In genomic region chr6:63795006-63795405, GRCh38 we compare ENCODE assay signal across 20 cellular contexts.
DNase-seq lines count a peak whose midpoint lies in the region; FAIRE-seq and TF ChIP-seq lines count a peak whose summit lies in the region.
"Had no signal": no experiment of that assay in that cellular context is flagged by ENCODE, and none has a peak within 500 bp of the region (broad histone marks: within the 10 kb centered on the region; RNA-seq: fewer than 3 reads in every experiment).

No MANE protein-coding gene starts in this region.

- H3K4me1 Mint-ChIP-seq in osteocyte (ENCODE audit: unreplicated experiment) (no peaks in the 10 kb centered on the region), progenitor cell of endocrine pancreas (ENCODE audit: low read depth) (peaks cover 1% of the 10 kb centered on the region)

- H3K4me3 Mint-ChIP-seq in osteocyte (ENCODE audit: unreplicated experiment) (no peak overlapping the region), progenitor cell of endocrine pancreas (ENCODE audit: low read depth) (no peak overlapping the region)
- H3K4me3 Mint-ChIP-seq: CD4-positive, alpha-beta T cell had no signal

- no peaks in the 10 kb centered on the region for H3K27me3 ChIP-seq in A673 (replicated peaks; ENCODE audit: insufficient read depth, low read depth, low read length, poor library complexity)
- H3K27me3 ChIP-seq: BE2C had no signal

- intact Hi-C loops in A673 (cut with micrococcal nuclease; ENCODE audit: unreplicated experiment) = no loop called here

- no peaks in the 10 kb centered on the region for H3K9me3 ChIP-seq in A673 (ENCODE audit: low read depth, low read length, poor library complexity, severe bottlenecking)
- H3K9me3 ChIP-seq: BE2C had no signal

- H3K9me3 Mint-ChIP-seq in osteocyte (ENCODE audit: unreplicated experiment) = no peaks in the 10 kb centered on the region
- no peaks in the 10 kb centered on the region for H3K9me3 Mint-ChIP-seq in progenitor cell of endocrine pancreas (ENCODE audit: low read depth)
- H3K9me3 Mint-ChIP-seq: CD4-positive, alpha-beta T cell had no signal

- CTCF ChIA-PET in A673 (lab: Charles Lee) = no interaction called here

- peaks cover 25% of the 10 kb centered on the region for H3K27me3 Mint-ChIP-seq in osteocyte (ENCODE audit: unreplicated experiment)
- peaks cover 30% of the 10 kb centered on the region for H3K27me3 Mint-ChIP-seq in progenitor cell of endocrine pancreas

- TF ChIP-seq CTCF in A673 (conservative IDR thresholded peaks at IDR 0.05; ENCODE audit: low read depth, low read length) (no peak), D721Med (IDR thresholded peaks at IDR 0.05; ENCODE audit: insufficient read depth, missing control alignments) (no peak), osteocyte (IDR thresholded peaks at IDR 0.05) (no peak), progenitor cell of endocrine pancreas (IDR thresholded peaks at IDR 0.05; ENCODE audit: unreplicated experiment) (no peak)

- H3K36me3 Mint-ChIP-seq in osteocyte (ENCODE audit: unreplicated experiment) (no peaks in the 10 kb centered on the region), progenitor cell of endocrine pancreas (ENCODE audit: insufficient read depth) (no peaks in the 10 kb centered on the region)

- no peak overlapping the region for H3K27ac ChIP-seq in A673 (ENCODE audit: low read depth, low read length, poor library complexity, severe bottlenecking)
- H3K27ac ChIP-seq: PC-9 had no signal

- FAIRE-seq in D721Med (lab: Jason Lieb, UNC) = peak; percentile 94
- FAIRE-seq: H1 had no signal

- H3K4me1 ChIP-seq in A673 (ENCODE audit: insufficient read depth, low read length, poor library complexity, severe bottlenecking) = peaks cover 22% of the 10 kb centered on the region
- H3K4me1 ChIP-seq: BE2C had no signal

- POLR2A ChIA-PET in A673 (lab: Charles Lee; ENCODE audit: low non-redundant PET) = no interaction called here

- BruUV-seq in A673 (replicated peaks; lab: Mats Ljungman, UMichigan) = no TSS peak

- H3K27ac Mint-ChIP-seq in osteocyte (ENCODE audit: unreplicated experiment) (no peak overlapping the region), progenitor cell of endocrine pancreas (no peak overlapping the region)
- H3K27ac Mint-ChIP-seq: CD4-positive, alpha-beta T cell had no signal

- DNase-seq in A673 (ENCODE audit: low spot score) = peak; percentile 66
- no peak for DNase-seq in D721Med (ENCODE audit: insufficient read length, low spot score)
- peak; percentile 48 for DNase-seq in amniotic epithelial cell (ENCODE audit: low read depth)
- DNase-seq in myocyte (ENCODE audit: low read depth) = peak; percentile 84
- no peak for DNase-seq in osteocyte (ENCODE audit: extremely low spot score, unreplicated experiment)
- no peak for DNase-seq in progenitor cell of endocrine pancreas (ENCODE audit: low spot score, unreplicated experiment)
- DNase-seq in activated T-cell treated with anti-CD3 and anti-CD28 coated beads, Interleukin-2, amount 50 U/mL, for 48 hours = no peak
- DNase-seq: BE2C; CD4-positive, alpha-beta T cell; COR-L47; DMS153; Karpas-422; NCI-H1694 treated with DMSO at 0.1 percent for 48 hours; NCI-H2107; NCI-H446 treated with DMSO at 0.1 percent for 48 hours; NCI-H526 treated with DMSO at 0.1 percent for 48 hours; PC-9; RPMI8226; SHP77 had no signal

- H3K4me3 ChIP-seq in A673 (ENCODE audit: low read depth, low read length, poor library complexity, severe bottlenecking) = no peak overlapping the region
- H3K4me3 ChIP-seq: PC-9 had no signal

- no peaks in the 10 kb centered on the region for H3K36me3 ChIP-seq in A673 (ENCODE audit: insufficient read depth, low read length, poor library complexity, severe bottlenecking)
- H3K36me3 ChIP-seq: BE2C had no signal

Comparison
In these comparisons a context has a peak if more than half of its experiments do, and no peak if none do; other contexts are left out.
1. DNase-seq: peak in A673 (single experiment), amniotic epithelial cell (single experiment) and myocyte (single experiment); none in D721Med (single experiment), osteocyte (single experiment), progenitor cell of endocrine pancreas (single experiment) and activated T-cell treated with anti-CD3 and anti-CD28 coated beads, Interleukin-2, amount 50 U/mL, for 48 hours (0 of 2).